9 cellular contexts compared by ENCODE assay signal in the genomic region with DNA sequence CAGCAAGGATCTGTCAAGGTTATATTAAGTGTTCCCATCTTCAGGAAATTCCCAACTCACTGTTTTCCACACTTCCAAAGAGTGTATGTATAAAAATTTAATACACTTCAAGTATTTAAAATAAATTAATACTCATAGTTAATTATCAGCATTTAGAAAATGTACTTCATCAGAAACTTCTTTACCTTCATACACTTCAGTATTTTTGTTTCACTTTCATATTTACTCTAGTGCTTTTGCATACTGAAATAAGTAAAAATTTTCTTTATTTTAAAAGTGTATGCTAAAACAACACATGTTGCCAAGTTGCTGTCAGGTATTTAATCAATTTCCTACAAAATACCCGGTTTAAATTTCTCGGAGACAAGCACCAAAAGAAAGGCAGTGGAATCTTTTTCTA.
DNase-seq lines count a peak whose midpoint lies in the region; ATAC-seq and TF ChIP-seq lines count a peak whose summit lies in the region.
"Had no signal": no experiment of that assay in that cellular context is flagged by ENCODE, and none has a peak within 500 bp of the region (broad histone marks: within the 10 kb centered on the region; RNA-seq: fewer than 3 reads in every experiment).

No MANE protein-coding gene starts in this region.

- H3K79me2 ChIP-seq in ACC112 (ENCODE audit: control insufficient read depth, insufficient read depth, low read length, unreplicated experiment) (peaks cover 70% of the 10 kb centered on the region), Loucy (ENCODE audit: insufficient read depth, low read length) (peaks cover 92% of the 10 kb centered on the region)

- no peak for TF ChIP-seq CTCF in Loucy (conservative IDR thresholded peaks at IDR 0.05; ENCODE audit: low read length)
- TF ChIP-seq CTCF in fibroblast of pulmonary artery (IDR thresholded peaks at IDR 0.05; ENCODE audit: low read length, missing control alignments) = no peak

- no peak for DNase-seq in fibroblast of pulmonary artery (ENCODE audit: low read depth)
- DNase-seq in effector CD8-positive, alpha-beta T cell (lab: John Stamatoyannopoulos, UW) = no peak
- DNase-seq in substantia nigra (lab: John Stamatoyannopoulos, UW) = no peak
- no peak for DNase-seq in NCI-H187 (lab: John Stamatoyannopoulos, UW)
- DNase-seq in head of caudate nucleus = no peak
- DNase-seq: colonic mucosa had no signal

- no peaks in the 10 kb centered on the region for H3K9me3 ChIP-seq in Loucy (ENCODE audit: insufficient read depth, low read depth, low read length)
- H3K9me3 ChIP-seq: colonic mucosa had no signal

- intact Hi-C loops in head of caudate nucleus (cut with DNase I) = no loop called here

- peak; percentile 60 for ATAC-seq in GM19455 (IDR thresholded peaks at IDR 0.05; ENCODE audit: unreplicated experiment)

- H2AFZ ChIP-seq in ACC112 (ENCODE audit: low read length, unreplicated experiment) (no peak overlapping the region), Loucy (ENCODE audit: low read length) (no peak overlapping the region)

- peak overlapping the region; percentile 54 for H3K9ac ChIP-seq in Loucy (ENCODE audit: low read depth, low read length, poor library complexity, severe bottlenecking)

- H3K27ac ChIP-seq in ACC112 (ENCODE audit: low read depth, low read length) (peak overlapping the region; percentile 7; the same call in 1 of the 2 replicates), substantia nigra (ENCODE audit: low read depth, low read length, poor library complexity, severe bottlenecking) (no peak overlapping the region)
- H3K27ac ChIP-seq: colonic mucosa had no signal

- no peaks in the 10 kb centered on the region for H3K27me3 ChIP-seq in ACC112 (ENCODE audit: insufficient read depth, low read length)
- H3K27me3 ChIP-seq in Loucy (ENCODE audit: insufficient read depth, low read length, poor library complexity, severe bottlenecking) = no peaks in the 10 kb centered on the region
- H3K27me3 ChIP-seq: colonic mucosa had no signal

- H3K36me3 ChIP-seq in ACC112 (ENCODE audit: insufficient read depth, low read length) (peaks cover 15% of the 10 kb centered on the region; the same call in 1 of the 2 replicates), Loucy (ENCODE audit: insufficient read depth, low read length) (0 out of 2 replicates have a peak, but pooled peaks cover 9% of the 10 kb centered on the region)
- H3K36me3 ChIP-seq: colonic mucosa had no signal

- H3K4me1 ChIP-seq in ACC112 (ENCODE audit: control insufficient read depth, insufficient read depth, low read length, unreplicated experiment) (peaks cover 7% of the 10 kb centered on the region), Loucy (ENCODE audit: insufficient read depth, low read length, poor library complexity, severe bottlenecking) (peaks cover 51% of the 10 kb centered on the region)
- H3K4me1 ChIP-seq: colonic mucosa had no signal

- no peaks in the 10 kb centered on the region for H3K9me2 ChIP-seq in Loucy (replicated peaks; ENCODE audit: low read depth, low read length)

- no peaks in the 10 kb centered on the region for H3F3A ChIP-seq in Loucy (ENCODE audit: low read depth)

- peaks cover 69% of the 10 kb centered on the region for H4K20me1 ChIP-seq in Loucy (ENCODE audit: insufficient read depth, low read length, poor library complexity, severe bottlenecking)

- peak overlapping the region; percentile 69 for H3K4me2 ChIP-seq in Loucy (ENCODE audit: low read depth, low read length, poor library complexity, severe bottlenecking)

- H3K4me3 ChIP-seq in ACC112 (ENCODE audit: low read depth, low read length) (peak overlapping the region; percentile 75), Loucy (ENCODE audit: low read length, poor library complexity, severe bottlenecking) (peak overlapping the region; percentile 60), fibroblast of pulmonary artery (replicated peaks; ENCODE audit: low read depth, low read length) (peak overlapping the region; percentile 49)
- H3K4me3 ChIP-seq: colonic mucosa had no signal
